ENCODE assay signal across 20 cellular contexts in the genomic region with DNA sequence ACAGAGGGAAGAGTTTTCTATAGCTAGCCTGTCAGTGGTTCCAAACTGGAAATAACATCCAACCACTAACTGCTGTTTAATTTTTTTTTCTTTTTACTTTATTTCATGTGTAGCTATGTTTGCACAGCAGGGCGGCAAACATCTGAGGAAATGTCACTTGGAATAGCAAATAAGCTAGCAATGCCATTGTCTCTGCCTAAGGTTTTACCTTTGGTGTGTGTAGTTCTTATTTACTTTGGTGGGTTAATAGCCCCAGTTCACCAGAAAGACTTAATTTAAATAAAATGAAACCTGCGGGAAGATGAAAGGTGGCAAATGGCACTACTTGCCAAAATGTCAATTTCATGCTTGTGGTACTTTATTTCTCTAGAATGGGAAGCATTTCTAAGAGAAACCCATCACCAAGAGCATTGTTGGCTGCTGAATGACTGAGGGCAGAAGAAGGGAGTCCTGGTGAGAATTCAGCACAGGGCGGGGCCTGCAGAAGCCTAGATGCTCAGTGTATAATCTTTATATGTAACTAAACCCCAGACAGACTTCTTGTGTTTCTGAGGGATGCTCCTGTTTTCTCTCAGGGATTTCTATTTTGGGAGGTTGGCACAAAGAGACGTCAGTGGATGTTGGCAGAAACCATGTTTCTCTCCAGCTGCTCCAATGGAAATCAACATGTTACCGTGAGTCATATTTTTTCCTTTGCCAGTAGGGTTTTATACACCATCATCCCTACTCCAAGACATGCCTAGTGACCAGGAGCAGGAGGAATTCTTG.
DNase-seq lines count a peak whose midpoint lies in the region; ATAC-seq and TF ChIP-seq lines count a peak whose summit lies in the region.
"Had no signal": no experiment of that assay in that cellular context is flagged by ENCODE, and none has a peak within 500 bp of the region (broad histone marks: within the 10 kb centered on the region; RNA-seq: fewer than 3 reads in every experiment).

No MANE protein-coding gene starts in this region.

- no peaks in the 10 kb centered on the region for H3K36me3 Mint-ChIP-seq in natural killer cell treated with Interleukin-12 subunit alpha and Interleukin-12 subunit beta and Interleukin-15 and Interleukin-18, amount 100 ng/mL, for 72 hours
- H3K36me3 Mint-ChIP-seq: naive B cell had no signal

- H3K4me3 ChIP-seq in gastroesophageal sphincter (no peak overlapping the region), osteoblast (ENCODE audit: insufficient read depth, low read length) (no peak overlapping the region)
- H3K4me3 ChIP-seq: adrenal gland, cardiac muscle cell had no signal

- no peaks in the 10 kb centered on the region for H4K20me1 ChIP-seq in osteoblast (ENCODE audit: insufficient read depth, low read length)

- TF ChIP-seq EP300 in gastroesophageal sphincter (IDR thresholded peaks at IDR 0.05): no peak

- H3K4me1 ChIP-seq in gastroesophageal sphincter (peaks cover 0 to 11% (median 0%) of the 10 kb centered on the region in 3 donors), osteoblast (ENCODE audit: insufficient read depth, low read length) (no peaks in the 10 kb centered on the region)
- H3K4me1 ChIP-seq: adrenal gland had no signal

- H3K4me2 ChIP-seq in osteoblast (ENCODE audit: insufficient read depth, low read length): no peak overlapping the region

- no peaks in the 10 kb centered on the region for H3K79me2 ChIP-seq in osteoblast (ENCODE audit: insufficient read depth, low read length)

- peak overlapping the region in 3 of 4 donors; percentile 18 to 59 (median 58) for H3K27ac ChIP-seq in gastroesophageal sphincter
- H3K27ac ChIP-seq in osteoblast (ENCODE audit: low read depth, low read length): no peak overlapping the region
- H3K27ac ChIP-seq: adrenal gland, cardiac muscle cell, RWPE1 had no signal

- H3K9me3 Mint-ChIP-seq in natural killer cell treated with Interleukin-12 subunit alpha and Interleukin-12 subunit beta and Interleukin-15 and Interleukin-18, amount 100 ng/mL, for 72 hours: peaks cover 17% of the 10 kb centered on the region

- DNase-seq in AG08395 (ENCODE audit: low spot score) (peak; percentile 33), NCI-H446 treated with DMSO at 0.1 percent for 48 hours (lab: John Stamatoyannopoulos, UW) (peak; percentile 43), osteoblast (ENCODE audit: insufficient read length, low spot score, missing footprints) (peak; percentile 18), T-helper 1 cell (no peak), glomerular visceral epithelial cell (ENCODE audit: extremely low spot score) (no peak)
- DNase-seq in natural killer cell treated with Interleukin-12 subunit alpha and Interleukin-12 subunit beta and Interleukin-15 and Interleukin-18, amount 100 ng/mL, for 72 hours (ENCODE audit: low spot score): no peak
- DNase-seq: activated effector memory CD4-positive, alpha-beta T cell treated with anti-CD3 and anti-CD28 coated beads, Interleukin-2, amount 50 U/mL, for 16 hours; adrenal gland; CD4-positive, alpha-beta memory T cell; DMS79; glutamatergic neuron; KG1; naive B cell; NCI-H2029 treated with DMSO at 0.1 percent for 48 hours; NCI-H510A; substantia nigra had no signal

- ATAC-seq in gastroesophageal sphincter (peak; percentile 41), HG03139 (IDR thresholded peaks at IDR 0.05; ENCODE audit: unreplicated experiment) (no peak)
- no peak for ATAC-seq in natural killer cell treated with Interleukin-12 subunit alpha and Interleukin-12 subunit beta and Interleukin-15 and Interleukin-18, amount 100 ng/mL, for 72 hours

- no peaks in the 10 kb centered on the region for H3K4me1 Mint-ChIP-seq in natural killer cell treated with Interleukin-12 subunit alpha and Interleukin-12 subunit beta and Interleukin-15 and Interleukin-18, amount 100 ng/mL, for 72 hours (ENCODE audit: low read depth in 2 of 2)
- H3K4me1 Mint-ChIP-seq: CD4-positive, alpha-beta memory T cell; naive B cell had no signal

- no peak overlapping the region for H2AFZ ChIP-seq in osteoblast (ENCODE audit: low read length)

- H3K36me3 ChIP-seq in gastroesophageal sphincter (no peaks in the 10 kb centered on the region), osteoblast (ENCODE audit: insufficient read depth, low read length) (no peaks in the 10 kb centered on the region)
- H3K36me3 ChIP-seq: adrenal gland, cardiac muscle cell had no signal

- no peaks in the 10 kb centered on the region for H3K27me3 ChIP-seq in gastroesophageal sphincter
- no peaks in the 10 kb centered on the region for H3K27me3 ChIP-seq in osteoblast (ENCODE audit: insufficient read depth, low read length)
- H3K27me3 ChIP-seq: adrenal gland, cardiac muscle cell had no signal

- H3K9me3 ChIP-seq in gastroesophageal sphincter (no peaks in the 10 kb centered on the region), osteoblast (ENCODE audit: low read depth, low read length) (no peaks in the 10 kb centered on the region)
- H3K9me3 ChIP-seq: adrenal gland had no signal

- TF ChIP-seq CTCF in gastroesophageal sphincter (IDR thresholded peaks at IDR 0.05) (no peak), osteoblast (IDR thresholded peaks at IDR 0.05; ENCODE audit: extremely low read depth, low read depth, low read length) (no peak)

- H3K4me3 Mint-ChIP-seq in natural killer cell treated with Interleukin-12 subunit alpha and Interleukin-12 subunit beta and Interleukin-15 and Interleukin-18, amount 100 ng/mL, for 72 hours: no peak overlapping the region
- H3K4me3 Mint-ChIP-seq: CD4-positive, alpha-beta memory T cell; naive B cell had no signal

- H3K27ac Mint-ChIP-seq in natural killer cell treated with Interleukin-12 subunit alpha and Interleukin-12 subunit beta and Interleukin-15 and Interleukin-18, amount 100 ng/mL, for 72 hours: no peak overlapping the region
- H3K27ac Mint-ChIP-seq: CD4-positive, alpha-beta memory T cell; naive B cell had no signal

- H3K27me3 Mint-ChIP-seq in natural killer cell treated with Interleukin-12 subunit alpha and Interleukin-12 subunit beta and Interleukin-15 and Interleukin-18, amount 100 ng/mL, for 72 hours: no peaks in the 10 kb centered on the region
- H3K27me3 Mint-ChIP-seq: CD4-positive, alpha-beta memory T cell; naive B cell had no signal

- no peak for TF ChIP-seq POLR2A in gastroesophageal sphincter (IDR thresholded peaks at IDR 0.05)

- 49 to 88% methylated on average over 2 to 5 of the region's 5 CpGs for WGBS in gastroesophageal sphincter (ENCODE audit: low coverage in 1 of 2), 2 donors

Comparison
In these comparisons a context has a peak if more than half of its experiments do, and no peak if none do; other contexts are left out.
1. DNase-seq: peak in AG08395 (single experiment), NCI-H446 treated with DMSO at 0.1 percent for 48 hours (single experiment) and osteoblast (single experiment); none in natural killer cell treated with Interleukin-12 subunit alpha and Interleukin-12 subunit beta and Interleukin-15 and Interleukin-18, amount 100 ng/mL, for 72 hours (single experiment), T-helper 1 cell (0 of 5) and glomerular visceral epithelial cell (single experiment).